Comparison of ENCODE assay signal across 1 cellular context in the genomic region with DNA sequence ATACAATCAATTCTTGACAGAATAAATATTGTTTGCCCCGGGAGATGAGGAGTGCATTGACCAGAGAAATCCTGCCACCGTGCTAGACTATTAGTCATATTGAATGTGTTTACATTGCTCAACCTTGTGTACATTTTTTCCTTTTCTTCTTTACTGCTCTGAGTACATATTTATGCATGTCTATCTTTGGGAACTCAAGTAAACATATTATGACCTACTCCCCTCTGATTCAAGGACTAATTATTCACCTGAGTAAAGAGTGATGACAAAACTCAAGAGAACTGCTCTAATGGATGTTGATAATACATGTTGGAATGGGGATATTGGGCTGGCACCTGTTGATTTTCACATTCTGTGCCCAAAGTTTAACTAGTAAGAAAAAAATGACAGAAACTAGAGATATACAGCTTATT.
TF ChIP-seq lines count a peak whose summit lies in the region.

No MANE protein-coding gene starts in this region.

TF ChIP-seq in HepG2, 621 proteins besides CTCF, POLR2A, EP300 and RAD21 (continued from another document):
- TF ChIP-seq SALL2 (CRISPR knock-in tag; IDR thresholded peaks at IDR 0.05) (no peak), MIER2 (CRISPR knock-in tag; IDR thresholded peaks at IDR 0.05) (peak; percentile 40; the same call in 1 of the 2 replicates), ISL2 (CRISPR knock-in tag; IDR thresholded peaks at IDR 0.05) (peak; percentile 99), TBX2 (CRISPR knock-in tag; IDR thresholded peaks at IDR 0.05; ENCODE audit: borderline replicate concordance) (peak; percentile 96), ARNT2 (CRISPR knock-in tag; IDR thresholded peaks at IDR 0.05; ENCODE audit: low read depth) (0 out of 2 replicates have a peak, but pooled peaks have one; percentile 54), SP5 (CRISPR knock-in tag; IDR thresholded peaks at IDR 0.05; ENCODE audit: borderline replicate concordance, low read depth) (peak; percentile 80; the same call in 1 of the 2 replicates), ZSCAN31 (CRISPR knock-in tag; IDR thresholded peaks at IDR 0.05; ENCODE audit: low read depth) (peak; percentile 58; the same call in 1 of the 2 replicates), GMEB2 (CRISPR knock-in tag; IDR thresholded peaks at IDR 0.05; ENCODE audit: low read depth) (0 out of 2 replicates have a peak, but pooled peaks have one; percentile 40)
